ENCODE assay signal across 1 cellular context in genomic region chr3:94292151-94292550, GRCh38.
TF ChIP-seq lines count a peak whose summit lies in the region.

No MANE protein-coding gene starts in this region.

TF ChIP-seq in HEK293, 187 proteins besides CTCF, POLR2A, EP300 and RAD21 (continued from another document):
- TF ChIP-seq ZBTB6 (tag by site-specific recombination; IDR thresholded peaks at IDR 0.05) (no peak), ZNF280D (tag by site-specific recombination; IDR thresholded peaks at IDR 0.05) (no peak), ZNF302 (tag by site-specific recombination; IDR thresholded peaks at IDR 0.05; ENCODE audit: low read depth) (no peak), ZNF292 (tag by site-specific recombination; IDR thresholded peaks at IDR 0.05; ENCODE audit: borderline replicate concordance, low read depth) (no peak), ZNF791 (tag by site-specific recombination; IDR thresholded peaks at IDR 0.05) (no peak), ZNF140 (tag by site-specific recombination; IDR thresholded peaks at IDR 0.05) (no peak), SCRT1 (tag by site-specific recombination; IDR thresholded peaks at IDR 0.05; ENCODE audit: borderline replicate concordance) (no peak), ZNF843 (tag by site-specific recombination; IDR thresholded peaks at IDR 0.05) (peak; percentile 86), ZFHX2 (tag by site-specific recombination; conservative IDR thresholded peaks at IDR 0.05) (0 out of 2 replicates have a peak, but pooled peaks have one; percentile 19), ZNF510 (tag by site-specific recombination; IDR thresholded peaks at IDR 0.05; ENCODE audit: insufficient replicate concordance) (no peak)
